15 cellular contexts compared by ENCODE assay signal in genomic region chr2:108917078-108917440, GRCh38.
DNase-seq lines count a peak whose midpoint lies in the region; ATAC-seq and TF ChIP-seq lines count a peak whose summit lies in the region.
"Had no signal": no experiment of that assay in that cellular context is flagged by ENCODE, and none has a peak within 500 bp of the region (broad histone marks: within the 10 kb centered on the region; RNA-seq: fewer than 3 reads in every experiment).

No MANE protein-coding gene starts in this region.

- H3K9me3 ChIP-seq in esophagus squamous epithelium (no peaks in the 10 kb centered on the region), A673 (ENCODE audit: low read depth, low read length, poor library complexity, severe bottlenecking) (no peaks in the 10 kb centered on the region)

- intact Hi-C loops in esophagus squamous epithelium (cut with DNase I) (no loop called here), A673 (cut with micrococcal nuclease; ENCODE audit: unreplicated experiment) (no loop called here)

- H3K27ac ChIP-seq in esophagus squamous epithelium = peak overlapping the region in 3 of 4 donors; percentile 50 to 77 (median 53)
- no peak overlapping the region for H3K27ac ChIP-seq in A673 (ENCODE audit: low read depth, low read length, poor library complexity, severe bottlenecking)

- H3K4me1 ChIP-seq in esophagus squamous epithelium = peaks cover 0 to 49% (median 24%) of the 10 kb centered on the region in 3 donors
- no peaks in the 10 kb centered on the region for H3K4me1 ChIP-seq in A673 (ENCODE audit: insufficient read depth, low read length, poor library complexity, severe bottlenecking)

- WGBS in esophagus squamous epithelium, 2 donors = 13 to 16% methylated on average over 10 of the region's 10 CpGs

- CTCF ChIA-PET in A673 (lab: Charles Lee) = no interaction called here

- H3K4me3 ChIP-seq in NB4 (ENCODE audit: low read depth, low read length) (no peak overlapping the region), esophagus squamous epithelium (no peak overlapping the region), A673 (ENCODE audit: low read depth, low read length, poor library complexity, severe bottlenecking) (no peak overlapping the region)
- H3K4me3 ChIP-seq: GM12878, lung had no signal

- no TSS peak for BruUV-seq in A673 (replicated peaks; lab: Mats Ljungman, UMichigan)

- TF ChIP-seq POLR2A in NB4 (IDR thresholded peaks at IDR 0.05; ENCODE audit: extremely low read depth, insufficient read length) (no peak), esophagus squamous epithelium (IDR thresholded peaks at IDR 0.05) (no peak)

- ATAC-seq in GM18873 (IDR thresholded peaks at IDR 0.05; ENCODE audit: low FRiP score, unreplicated experiment) = no peak
- ATAC-seq: activated CD4-positive, alpha-beta T cell treated with anti-CD3 and anti-CD28 coated beads for 36 hours; GM12878 had no signal

- H3K27me3 ChIP-seq in esophagus squamous epithelium (no peaks in the 10 kb centered on the region), A673 (replicated peaks; ENCODE audit: insufficient read depth, low read depth, low read length, poor library complexity) (no peaks in the 10 kb centered on the region)

- POLR2A ChIA-PET in A673 (lab: Charles Lee; ENCODE audit: low non-redundant PET) = no interaction called here

- H3K36me3 ChIP-seq in esophagus squamous epithelium = no peaks in the 10 kb centered on the region
- no peaks in the 10 kb centered on the region for H3K36me3 ChIP-seq in A673 (ENCODE audit: insufficient read depth, low read length, poor library complexity, severe bottlenecking)

- DNase-seq in NB4 (ENCODE audit: low read depth) (peak; percentile 25), esophagus squamous epithelium (lab: John Stamatoyannopoulos, UW) (no peak), myocyte (ENCODE audit: low read depth) (peak; percentile 46), superior temporal gyrus (ENCODE audit: extremely low spot score) (peak; percentile 74), A673 (ENCODE audit: low spot score) (no peak), GOT3 (lab: John Stamatoyannopoulos, UW) (no peak)
- DNase-seq in activated naive CD4-positive, alpha-beta T cell (lab: John Stamatoyannopoulos, UW) = no peak
- DNase-seq: activated CD4-positive, alpha-beta T cell treated with anti-CD3 and anti-CD28 coated beads for 36 hours; activated T-cell treated with anti-CD3 and anti-CD28 coated beads, Interleukin-2, amount 50 U/mL, for 48 hours; NCI-H2029 treated with DMSO at 0.1 percent for 48 hours; stimulated activated CD4-positive, alpha-beta T cell treated with anti-CD3 and anti-CD28 coated beads, Interleukin-15, amount 100 ng/mL, for 24 hours; T-helper 2 cell had no signal

- TF ChIP-seq CTCF in NB4 (IDR thresholded peaks at IDR 0.05; ENCODE audit: low read depth, low read length) = no peak
- TF ChIP-seq CTCF in esophagus squamous epithelium (IDR thresholded peaks at IDR 0.05) = no peak
- no peak for TF ChIP-seq CTCF in A673 (conservative IDR thresholded peaks at IDR 0.05; ENCODE audit: low read depth, low read length)

Comparison
In these comparisons a context has a peak if more than half of its experiments do, and no peak if none do; other contexts are left out.
1. DNase-seq: peak in NB4 (single experiment), myocyte (single experiment) and superior temporal gyrus (single experiment); none in esophagus squamous epithelium (single experiment), A673 (single experiment), activated naive CD4-positive, alpha-beta T cell (0 of 4) and GOT3 (single experiment).